Comparison of ENCODE assay signal across 1 cellular context in the genomic region with DNA sequence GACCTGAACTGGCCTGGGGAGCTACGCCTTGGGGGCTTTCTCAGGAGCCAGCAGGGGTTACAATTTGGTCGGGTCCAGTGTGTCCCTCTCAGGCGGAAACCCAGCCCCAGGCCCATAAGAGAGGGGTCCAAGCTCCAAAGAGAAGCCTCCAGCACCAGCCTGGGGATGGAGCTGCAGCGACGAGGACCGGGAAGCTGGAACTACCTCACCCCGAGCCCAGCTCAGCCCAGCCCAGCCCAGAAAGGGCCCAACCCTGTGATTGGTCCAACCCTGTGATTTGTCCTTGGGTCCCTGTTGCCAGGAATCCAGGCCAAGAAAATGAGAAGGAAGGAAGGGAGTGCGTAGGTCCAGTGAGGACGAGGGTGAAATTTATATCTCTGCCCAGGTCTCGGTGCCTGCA.
TF ChIP-seq lines count a peak whose summit lies in the region.

No MANE protein-coding gene starts in this region.

TF ChIP-seq in HepG2, 621 proteins besides CTCF, POLR2A, EP300 and RAD21:
- TF ChIP-seq RCOR2 (CRISPR knock-in tag; IDR thresholded peaks at IDR 0.05), result no peak
- no peak for TF ChIP-seq ZNF136 (CRISPR knock-in tag; IDR thresholded peaks at IDR 0.05; ENCODE audit: low read depth)
- no peak for TF ChIP-seq NCOA1 (CRISPR knock-in tag; IDR thresholded peaks at IDR 0.05)
- TF ChIP-seq, protein P1, sequence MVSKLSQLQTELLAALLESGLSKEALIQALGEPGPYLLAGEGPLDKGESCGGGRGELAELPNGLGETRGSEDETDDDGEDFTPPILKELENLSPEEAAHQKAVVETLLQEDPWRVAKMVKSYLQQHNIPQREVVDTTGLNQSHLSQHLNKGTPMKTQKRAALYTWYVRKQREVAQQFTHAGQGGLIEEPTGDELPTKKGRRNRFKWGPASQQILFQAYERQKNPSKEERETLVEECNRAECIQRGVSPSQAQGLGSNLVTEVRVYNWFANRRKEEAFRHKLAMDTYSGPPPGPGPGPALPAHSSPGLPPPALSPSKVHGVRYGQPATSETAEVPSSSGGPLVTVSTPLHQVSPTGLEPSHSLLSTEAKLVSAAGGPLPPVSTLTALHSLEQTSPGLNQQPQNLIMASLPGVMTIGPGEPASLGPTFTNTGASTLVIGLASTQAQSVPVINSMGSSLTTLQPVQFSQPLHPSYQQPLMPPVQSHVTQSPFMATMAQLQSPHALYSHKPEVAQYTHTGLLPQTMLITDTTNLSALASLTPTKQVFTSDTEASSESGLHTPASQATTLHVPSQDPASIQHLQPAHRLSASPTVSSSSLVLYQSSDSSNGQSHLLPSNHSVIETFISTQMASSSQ (IDR thresholded peaks at IDR 0.05; ENCODE audit: low read depth), result no peak
- TF ChIP-seq, protein P1 (CRISPR knock-in tag; IDR thresholded peaks at IDR 0.05; ENCODE audit: borderline replicate concordance), result no peak
- TF ChIP-seq, protein P2, sequence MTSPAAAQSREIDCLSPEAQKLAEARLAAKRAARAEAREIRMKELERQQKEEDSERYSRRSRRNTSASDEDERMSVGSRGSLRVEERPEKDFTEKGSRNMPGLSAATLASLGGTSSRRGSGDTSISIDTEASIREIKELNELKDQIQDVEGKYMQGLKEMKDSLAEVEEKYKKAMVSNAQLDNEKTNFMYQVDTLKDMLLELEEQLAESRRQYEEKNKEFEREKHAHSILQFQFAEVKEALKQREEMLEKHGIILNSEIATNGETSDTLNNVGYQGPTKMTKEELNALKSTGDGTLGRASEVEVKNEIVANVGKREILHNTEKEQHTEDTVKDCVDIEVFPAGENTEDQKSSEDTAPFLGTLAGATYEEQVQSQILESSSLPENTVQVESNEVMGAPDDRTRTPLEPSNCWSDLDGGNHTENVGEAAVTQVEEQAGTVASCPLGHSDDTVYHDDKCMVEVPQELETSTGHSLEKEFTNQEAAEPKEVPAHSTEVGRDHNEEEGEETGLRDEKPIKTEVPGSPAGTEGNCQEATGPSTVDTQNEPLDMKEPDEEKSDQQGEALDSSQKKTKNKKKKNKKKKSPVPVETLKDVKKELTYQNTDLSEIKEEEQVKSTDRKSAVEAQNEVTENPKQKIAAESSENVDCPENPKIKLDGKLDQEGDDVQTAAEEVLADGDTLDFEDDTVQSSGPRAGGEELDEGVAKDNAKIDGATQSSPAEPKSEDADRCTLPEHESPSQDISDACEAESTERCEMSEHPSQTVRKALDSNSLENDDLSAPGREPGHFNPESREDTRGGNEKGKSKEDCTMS (CRISPR knock-in tag; conservative IDR thresholded peaks at IDR 0.05), result no peak
- no peak for TF ChIP-seq FOXK1 (CRISPR knock-in tag; IDR thresholded peaks at IDR 0.05; ENCODE audit: borderline replicate concordance, low read depth)
- no peak for TF ChIP-seq ZNF468 (CRISPR knock-in tag; IDR thresholded peaks at IDR 0.05)
